1 cellular context compared by ENCODE assay signal in genomic region chr7:95545007-95545615, GRCh38.
TF ChIP-seq lines count a peak whose summit lies in the region.

No MANE protein-coding gene starts in this region.

TF ChIP-seq in IMR-90, 13 proteins besides CTCF, POLR2A, EP300 and RAD21 (continued from another document):
- TF ChIP-seq RCOR1 (IDR thresholded peaks at IDR 0.05; ENCODE audit: insufficient replicate concordance, low read length) = no peak
- no peak for TF ChIP-seq NFE2L2 (IDR thresholded peaks at IDR 0.05; ENCODE audit: low read depth, low read length)
- TF ChIP-seq SMC3 (IDR thresholded peaks at IDR 0.05; ENCODE audit: low read depth, low read length) = peak; percentile 74
